Comparison of ENCODE assay signal across 21 cellular contexts in genomic region chr1:183559061-183559460, GRCh38.
"Had no signal": no experiment of that assay in that cellular context is flagged by ENCODE, and none has a peak within 500 bp of the region (broad histone marks: within the 10 kb centered on the region; RNA-seq: fewer than 3 reads in every experiment).

No MANE protein-coding gene starts in this region.

- H3K4me3 ChIP-seq: SJSA1, SK-N-MC had no signal

- H3K4me1 ChIP-seq: SJSA1 had no signal

- H3K27me3 ChIP-seq: SJSA1 had no signal

- H3K27me3 Mint-ChIP-seq: IgD-negative memory B cell had no signal

- H3K27ac ChIP-seq: SJSA1, SK-N-MC had no signal

- H3K27ac Mint-ChIP-seq: IgD-negative memory B cell had no signal

- H3K4me3 Mint-ChIP-seq: IgD-negative memory B cell had no signal

- H3K9me3 ChIP-seq: SJSA1 had no signal

- DNase-seq: KBM-7, MV-4-11, NCI-H1048, NCI-H1105, NCI-H1417, NCI-H1436 treated with DMSO at 0.1 percent for 48 hours, NCI-H1694, NCI-H1930, NCI-H2081, NCI-H2107, NCI-H2227 treated with DMSO at 0.1 percent for 48 hours, NCI-H524, NCI-H526 treated with DMSO at 0.1 percent for 48 hours, NCI-H748 treated with DMSO at 0.1 percent for 48 hours, Right ventricle myocardium superior, RPMI8226, SIG-M5 had no signal

- FAIRE-seq: RCC 7860 had no signal
